Comparison of ENCODE assay signal across 1 cellular context in genomic region chr1:1471389-1472045, GRCh38.
A peak's percentile ranks its signal among the peaks of the same experiment; 100 is the strongest.
TF ChIP-seq lines count a peak whose summit lies in the region.

Gene ATAD3B (plus strand): TSS chr1:1471765. CDS start chr1:1471885, 120 bp downstream.

TF ChIP-seq in HepG2, 621 proteins besides CTCF, POLR2A, EP300 and RAD21 (continued from another document and continues in another):
- TF ChIP-seq, protein P1, sequence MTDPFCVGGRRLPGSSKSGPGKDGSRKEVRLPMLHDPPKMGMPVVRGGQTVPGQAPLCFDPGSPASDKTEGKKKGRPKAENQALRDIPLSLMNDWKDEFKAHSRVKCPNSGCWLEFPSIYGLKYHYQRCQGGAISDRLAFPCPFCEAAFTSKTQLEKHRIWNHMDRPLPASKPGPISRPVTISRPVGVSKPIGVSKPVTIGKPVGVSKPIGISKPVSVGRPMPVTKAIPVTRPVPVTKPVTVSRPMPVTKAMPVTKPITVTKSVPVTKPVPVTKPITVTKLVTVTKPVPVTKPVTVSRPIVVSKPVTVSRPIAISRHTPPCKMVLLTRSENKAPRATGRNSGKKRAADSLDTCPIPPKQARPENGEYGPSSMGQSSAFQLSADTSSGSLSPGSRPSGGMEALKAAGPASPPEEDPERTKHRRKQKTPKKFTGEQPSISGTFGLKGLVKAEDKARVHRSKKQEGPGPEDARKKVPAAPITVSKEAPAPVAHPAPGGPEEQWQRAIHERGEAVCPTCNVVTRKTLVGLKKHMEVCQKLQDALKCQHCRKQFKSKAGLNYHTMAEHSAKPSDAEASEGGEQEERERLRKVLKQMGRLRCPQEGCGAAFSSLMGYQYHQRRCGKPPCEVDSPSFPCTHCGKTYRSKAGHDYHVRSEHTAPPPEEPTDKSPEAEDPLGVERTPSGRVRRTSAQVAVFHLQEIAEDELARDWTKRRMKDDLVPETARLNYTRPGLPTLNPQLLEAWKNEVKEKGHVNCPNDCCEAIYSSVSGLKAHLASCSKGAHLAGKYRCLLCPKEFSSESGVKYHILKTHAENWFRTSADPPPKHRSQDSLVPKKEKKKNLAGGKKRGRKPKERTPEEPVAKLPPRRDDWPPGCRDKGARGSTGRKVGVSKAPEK (CRISPR knock-in tag; IDR thresholded peaks at IDR 0.05; ENCODE audit: borderline replicate concordance) = no peak
- TF ChIP-seq ZNF841 (CRISPR knock-in tag; IDR thresholded peaks at IDR 0.05; ENCODE audit: borderline replicate concordance) = no peak
- TF ChIP-seq, protein P2, sequence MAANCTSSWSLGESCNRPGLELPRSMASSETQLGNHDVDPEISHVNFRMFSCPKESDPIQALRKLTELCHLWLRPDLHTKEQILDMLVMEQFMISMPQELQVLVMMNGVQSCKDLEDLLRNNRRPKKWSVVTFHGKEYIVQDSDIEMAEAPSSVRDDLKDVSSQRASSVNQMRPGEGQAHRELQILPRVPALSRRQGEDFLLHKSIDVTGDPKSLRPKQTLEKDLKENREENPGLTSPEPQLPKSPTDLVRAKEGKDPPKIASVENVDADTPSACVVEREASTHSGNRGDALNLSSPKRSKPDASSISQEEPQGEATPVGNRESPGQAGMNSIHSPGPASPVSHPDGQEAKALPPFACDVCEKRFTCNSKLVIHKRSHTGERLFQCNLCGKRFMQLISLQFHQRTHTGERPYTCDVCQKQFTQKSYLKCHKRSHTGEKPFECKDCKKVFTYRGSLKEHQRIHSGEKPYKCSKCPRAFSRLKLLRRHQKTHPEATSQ (CRISPR knock-in tag; IDR thresholded peaks at IDR 0.05; ENCODE audit: borderline replicate concordance) = no peak; the same call in 1 of the 2 replicates
- peak; percentile 66; the same call in 1 of the 2 replicates for TF ChIP-seq FOSL2 (CRISPR knock-in tag; IDR thresholded peaks at IDR 0.05)
- peak; percentile 53; the same call in 1 of the 2 replicates for TF ChIP-seq ZNF768 (CRISPR knock-in tag; IDR thresholded peaks at IDR 0.05)
- peak; percentile 85 for TF ChIP-seq HDAC2 (CRISPR knock-in tag; IDR thresholded peaks at IDR 0.05)
- no peak for TF ChIP-seq ZSCAN20 (CRISPR knock-in tag; IDR thresholded peaks at IDR 0.05; ENCODE audit: borderline replicate concordance)
- peak; percentile 69; the same call in 1 of the 2 replicates for TF ChIP-seq SALL2 (CRISPR knock-in tag; IDR thresholded peaks at IDR 0.05)
- TF ChIP-seq MXI1 (IDR thresholded peaks at IDR 0.05; ENCODE audit: borderline replicate concordance, low read depth, low read length) = peak; percentile 90; the same call in 1 of the 3 replicates
- TF ChIP-seq MAFG (CRISPR knock-in tag; IDR thresholded peaks at IDR 0.05) = no peak
- no peak for TF ChIP-seq NFIC (IDR thresholded peaks at IDR 0.05; ENCODE audit: low read length)
- TF ChIP-seq U2AF2 (IDR thresholded peaks at IDR 0.05; ENCODE audit: low read depth, low read length) = no peak
- TF ChIP-seq, protein P3, sequence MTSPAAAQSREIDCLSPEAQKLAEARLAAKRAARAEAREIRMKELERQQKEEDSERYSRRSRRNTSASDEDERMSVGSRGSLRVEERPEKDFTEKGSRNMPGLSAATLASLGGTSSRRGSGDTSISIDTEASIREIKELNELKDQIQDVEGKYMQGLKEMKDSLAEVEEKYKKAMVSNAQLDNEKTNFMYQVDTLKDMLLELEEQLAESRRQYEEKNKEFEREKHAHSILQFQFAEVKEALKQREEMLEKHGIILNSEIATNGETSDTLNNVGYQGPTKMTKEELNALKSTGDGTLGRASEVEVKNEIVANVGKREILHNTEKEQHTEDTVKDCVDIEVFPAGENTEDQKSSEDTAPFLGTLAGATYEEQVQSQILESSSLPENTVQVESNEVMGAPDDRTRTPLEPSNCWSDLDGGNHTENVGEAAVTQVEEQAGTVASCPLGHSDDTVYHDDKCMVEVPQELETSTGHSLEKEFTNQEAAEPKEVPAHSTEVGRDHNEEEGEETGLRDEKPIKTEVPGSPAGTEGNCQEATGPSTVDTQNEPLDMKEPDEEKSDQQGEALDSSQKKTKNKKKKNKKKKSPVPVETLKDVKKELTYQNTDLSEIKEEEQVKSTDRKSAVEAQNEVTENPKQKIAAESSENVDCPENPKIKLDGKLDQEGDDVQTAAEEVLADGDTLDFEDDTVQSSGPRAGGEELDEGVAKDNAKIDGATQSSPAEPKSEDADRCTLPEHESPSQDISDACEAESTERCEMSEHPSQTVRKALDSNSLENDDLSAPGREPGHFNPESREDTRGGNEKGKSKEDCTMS (CRISPR knock-in tag; conservative IDR thresholded peaks at IDR 0.05) = no peak
- TF ChIP-seq HIVEP1 (CRISPR knock-in tag; IDR thresholded peaks at IDR 0.05) = no peak; the same call in 1 of the 2 replicates
- TF ChIP-seq, protein P4, sequence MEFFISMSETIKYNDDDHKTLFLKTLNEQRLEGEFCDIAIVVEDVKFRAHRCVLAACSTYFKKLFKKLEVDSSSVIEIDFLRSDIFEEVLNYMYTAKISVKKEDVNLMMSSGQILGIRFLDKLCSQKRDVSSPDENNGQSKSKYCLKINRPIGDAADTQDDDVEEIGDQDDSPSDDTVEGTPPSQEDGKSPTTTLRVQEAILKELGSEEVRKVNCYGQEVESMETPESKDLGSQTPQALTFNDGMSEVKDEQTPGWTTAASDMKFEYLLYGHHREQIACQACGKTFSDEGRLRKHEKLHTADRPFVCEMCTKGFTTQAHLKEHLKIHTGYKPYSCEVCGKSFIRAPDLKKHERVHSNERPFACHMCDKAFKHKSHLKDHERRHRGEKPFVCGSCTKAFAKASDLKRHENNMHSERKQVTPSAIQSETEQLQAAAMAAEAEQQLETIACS (CRISPR knock-in tag; IDR thresholded peaks at IDR 0.05) = no peak
- TF ChIP-seq EZH2 (conservative IDR thresholded peaks at IDR 0.05; ENCODE audit: low read depth, low read length) = no peak
- TF ChIP-seq PAF1 (CRISPR knock-in tag; IDR thresholded peaks at IDR 0.05) = no peak
- no peak for TF ChIP-seq MTF2 (CRISPR knock-in tag; IDR thresholded peaks at IDR 0.05; ENCODE audit: borderline replicate concordance)
- no peak for TF ChIP-seq TCF7 (IDR thresholded peaks at IDR 0.05; ENCODE audit: low read depth)
- no peak for TF ChIP-seq ZMYM4 (CRISPR knock-in tag; IDR thresholded peaks at IDR 0.05)
- no peak for TF ChIP-seq ZNF44 (CRISPR knock-in tag; IDR thresholded peaks at IDR 0.05)
- TF ChIP-seq ATAD3A (CRISPR knock-in tag; IDR thresholded peaks at IDR 0.05) = no peak
- TF ChIP-seq MAZ (IDR thresholded peaks at IDR 0.05; ENCODE audit: borderline replicate concordance, low read depth, low read length) = no peak
- peak; percentile 79 for TF ChIP-seq MAZ (CRISPR knock-in tag; IDR thresholded peaks at IDR 0.05; ENCODE audit: low read depth)
- TF ChIP-seq ZKSCAN5 (CRISPR knock-in tag; IDR thresholded peaks at IDR 0.05) = no peak
- TF ChIP-seq PHF21A (CRISPR knock-in tag; IDR thresholded peaks at IDR 0.05) = peak; percentile 56; the same call in 1 of the 2 replicates
- no peak for TF ChIP-seq SNRNP70 (IDR thresholded peaks at IDR 0.05; ENCODE audit: low read depth, low read length)
- peak; percentile 30; the same call in 1 of the 2 replicates for TF ChIP-seq FOXA3 (CRISPR knock-in tag; IDR thresholded peaks at IDR 0.05)
- peak; percentile 15; the same call in 1 of the 2 replicates for TF ChIP-seq RFX1 (IDR thresholded peaks at IDR 0.05)
- no peak for TF ChIP-seq BRCA1 (CRISPR knock-in tag; IDR thresholded peaks at IDR 0.05)
- peak; percentile 94 for TF ChIP-seq NR0B2 (CRISPR knock-in tag; IDR thresholded peaks at IDR 0.05)
- no peak for TF ChIP-seq AGO2 (optimal IDR thresholded peaks at IDR 0.05; ENCODE audit: low read depth, low read length)
- TF ChIP-seq ZNF576 (CRISPR knock-in tag; IDR thresholded peaks at IDR 0.05) = no peak
- TF ChIP-seq SOX13 (IDR thresholded peaks at IDR 0.05) = no peak
- TF ChIP-seq SOX13 (CRISPR knock-in tag; conservative IDR thresholded peaks at IDR 0.05 in 1 of 2, IDR thresholded peaks at IDR 0.05 in 1 of 2) = peak in 1 of 2 experiments; percentile 37; a peak in 1 of 4 replicates
- no peak for TF ChIP-seq PCBP2 (optimal IDR thresholded peaks at IDR 0.05; ENCODE audit: low read depth, low read length, poor library complexity, severe bottlenecking)
- TF ChIP-seq, protein P5, sequence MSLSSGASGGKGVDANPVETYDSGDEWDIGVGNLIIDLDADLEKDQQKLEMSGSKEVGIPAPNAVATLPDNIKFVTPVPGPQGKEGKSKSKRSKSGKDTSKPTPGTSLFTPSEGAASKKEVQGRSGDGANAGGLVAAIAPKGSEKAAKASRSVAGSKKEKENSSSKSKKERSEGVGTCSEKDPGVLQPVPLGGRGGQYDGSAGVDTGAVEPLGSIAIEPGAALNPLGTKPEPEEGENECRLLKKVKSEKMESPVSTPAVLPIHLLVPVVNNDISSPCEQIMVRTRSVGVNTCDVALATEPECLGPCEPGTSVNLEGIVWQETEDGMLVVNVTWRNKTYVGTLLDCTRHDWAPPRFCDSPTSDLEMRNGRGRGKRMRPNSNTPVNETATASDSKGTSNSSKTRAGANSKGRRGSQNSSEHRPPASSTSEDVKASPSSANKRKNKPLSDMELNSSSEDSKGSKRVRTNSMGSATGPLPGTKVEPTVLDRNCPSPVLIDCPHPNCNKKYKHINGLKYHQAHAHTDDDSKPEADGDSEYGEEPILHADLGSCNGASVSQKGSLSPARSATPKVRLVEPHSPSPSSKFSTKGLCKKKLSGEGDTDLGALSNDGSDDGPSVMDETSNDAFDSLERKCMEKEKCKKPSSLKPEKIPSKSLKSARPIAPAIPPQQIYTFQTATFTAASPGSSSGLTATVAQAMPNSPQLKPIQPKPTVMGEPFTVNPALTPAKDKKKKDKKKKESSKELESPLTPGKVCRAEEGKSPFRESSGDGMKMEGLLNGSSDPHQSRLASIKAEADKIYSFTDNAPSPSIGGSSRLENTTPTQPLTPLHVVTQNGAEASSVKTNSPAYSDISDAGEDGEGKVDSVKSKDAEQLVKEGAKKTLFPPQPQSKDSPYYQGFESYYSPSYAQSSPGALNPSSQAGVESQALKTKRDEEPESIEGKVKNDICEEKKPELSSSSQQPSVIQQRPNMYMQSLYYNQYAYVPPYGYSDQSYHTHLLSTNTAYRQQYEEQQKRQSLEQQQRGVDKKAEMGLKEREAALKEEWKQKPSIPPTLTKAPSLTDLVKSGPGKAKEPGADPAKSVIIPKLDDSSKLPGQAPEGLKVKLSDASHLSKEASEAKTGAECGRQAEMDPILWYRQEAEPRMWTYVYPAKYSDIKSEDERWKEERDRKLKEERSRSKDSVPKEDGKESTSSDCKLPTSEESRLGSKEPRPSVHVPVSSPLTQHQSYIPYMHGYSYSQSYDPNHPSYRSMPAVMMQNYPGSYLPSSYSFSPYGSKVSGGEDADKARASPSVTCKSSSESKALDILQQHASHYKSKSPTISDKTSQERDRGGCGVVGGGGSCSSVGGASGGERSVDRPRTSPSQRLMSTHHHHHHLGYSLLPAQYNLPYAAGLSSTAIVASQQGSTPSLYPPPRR (CRISPR knock-in tag; IDR thresholded peaks at IDR 0.05; ENCODE audit: borderline replicate concordance) = no peak
- TF ChIP-seq XBP1 (CRISPR knock-in tag; IDR thresholded peaks at IDR 0.05) = no peak
- TF ChIP-seq ISX (CRISPR knock-in tag; conservative IDR thresholded peaks at IDR 0.05) = no peak
- TF ChIP-seq, protein P6, sequence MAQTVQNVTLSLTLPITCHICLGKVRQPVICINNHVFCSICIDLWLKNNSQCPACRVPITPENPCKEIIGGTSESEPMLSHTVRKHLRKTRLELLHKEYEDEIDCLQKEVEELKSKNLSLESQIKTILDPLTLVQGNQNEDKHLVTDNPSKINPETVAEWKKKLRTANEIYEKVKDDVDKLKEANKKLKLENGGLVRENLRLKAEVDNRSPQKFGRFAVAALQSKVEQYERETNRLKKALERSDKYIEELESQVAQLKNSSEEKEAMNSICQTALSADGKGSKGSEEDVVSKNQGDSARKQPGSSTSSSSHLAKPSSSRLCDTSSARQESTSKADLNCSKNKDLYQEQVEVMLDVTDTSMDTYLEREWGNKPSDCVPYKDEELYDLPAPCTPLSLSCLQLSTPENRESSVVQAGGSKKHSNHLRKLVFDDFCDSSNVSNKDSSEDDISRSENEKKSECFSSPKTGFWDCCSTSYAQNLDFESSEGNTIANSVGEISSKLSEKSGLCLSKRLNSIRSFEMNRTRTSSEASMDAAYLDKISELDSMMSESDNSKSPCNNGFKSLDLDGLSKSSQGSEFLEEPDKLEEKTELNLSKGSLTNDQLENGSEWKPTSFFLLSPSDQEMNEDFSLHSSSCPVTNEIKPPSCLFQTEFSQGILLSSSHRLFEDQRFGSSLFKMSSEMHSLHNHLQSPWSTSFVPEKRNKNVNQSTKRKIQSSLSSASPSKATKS (CRISPR knock-in tag; IDR thresholded peaks at IDR 0.05) = no peak
- TF ChIP-seq ZNF569 (CRISPR knock-in tag; IDR thresholded peaks at IDR 0.05; ENCODE audit: borderline replicate concordance) = no peak
- no peak for TF ChIP-seq ZNF557 (CRISPR knock-in tag; IDR thresholded peaks at IDR 0.05)
- TF ChIP-seq PRPF4 (IDR thresholded peaks at IDR 0.05; ENCODE audit: low read depth, low read length, poor library complexity, severe bottlenecking) = no peak
- TF ChIP-seq, protein P7, sequence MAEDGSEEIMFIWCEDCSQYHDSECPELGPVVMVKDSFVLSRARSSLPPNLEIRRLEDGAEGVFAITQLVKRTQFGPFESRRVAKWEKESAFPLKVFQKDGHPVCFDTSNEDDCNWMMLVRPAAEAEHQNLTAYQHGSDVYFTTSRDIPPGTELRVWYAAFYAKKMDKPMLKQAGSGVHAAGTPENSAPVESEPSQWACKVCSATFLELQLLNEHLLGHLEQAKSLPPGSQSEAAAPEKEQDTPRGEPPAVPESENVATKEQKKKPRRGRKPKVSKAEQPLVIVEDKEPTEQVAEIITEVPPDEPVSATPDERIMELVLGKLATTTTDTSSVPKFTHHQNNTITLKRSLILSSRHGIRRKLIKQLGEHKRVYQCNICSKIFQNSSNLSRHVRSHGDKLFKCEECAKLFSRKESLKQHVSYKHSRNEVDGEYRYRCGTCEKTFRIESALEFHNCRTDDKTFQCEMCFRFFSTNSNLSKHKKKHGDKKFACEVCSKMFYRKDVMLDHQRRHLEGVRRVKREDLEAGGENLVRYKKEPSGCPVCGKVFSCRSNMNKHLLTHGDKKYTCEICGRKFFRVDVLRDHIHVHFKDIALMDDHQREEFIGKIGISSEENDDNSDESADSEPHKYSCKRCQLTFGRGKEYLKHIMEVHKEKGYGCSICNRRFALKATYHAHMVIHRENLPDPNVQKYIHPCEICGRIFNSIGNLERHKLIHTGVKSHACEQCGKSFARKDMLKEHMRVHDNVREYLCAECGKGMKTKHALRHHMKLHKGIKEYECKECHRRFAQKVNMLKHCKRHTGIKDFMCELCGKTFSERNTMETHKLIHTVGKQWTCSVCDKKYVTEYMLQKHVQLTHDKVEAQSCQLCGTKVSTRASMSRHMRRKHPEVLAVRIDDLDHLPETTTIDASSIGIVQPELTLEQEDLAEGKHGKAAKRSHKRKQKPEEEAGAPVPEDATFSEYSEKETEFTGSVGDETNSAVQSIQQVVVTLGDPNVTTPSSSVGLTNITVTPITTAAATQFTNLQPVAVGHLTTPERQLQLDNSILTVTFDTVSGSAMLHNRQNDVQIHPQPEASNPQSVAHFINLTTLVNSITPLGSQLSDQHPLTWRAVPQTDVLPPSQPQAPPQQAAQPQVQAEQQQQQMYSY (CRISPR knock-in tag; IDR thresholded peaks at IDR 0.05) = no peak
- TF ChIP-seq SOX5 (CRISPR knock-in tag; IDR thresholded peaks at IDR 0.05; ENCODE audit: borderline replicate concordance) = no peak
- no peak for TF ChIP-seq ZNF337 (CRISPR knock-in tag; IDR thresholded peaks at IDR 0.05; ENCODE audit: borderline replicate concordance, low read depth)
- no peak for TF ChIP-seq ZNF562 (CRISPR knock-in tag; IDR thresholded peaks at IDR 0.05; ENCODE audit: borderline replicate concordance)
